In the genomic region with DNA sequence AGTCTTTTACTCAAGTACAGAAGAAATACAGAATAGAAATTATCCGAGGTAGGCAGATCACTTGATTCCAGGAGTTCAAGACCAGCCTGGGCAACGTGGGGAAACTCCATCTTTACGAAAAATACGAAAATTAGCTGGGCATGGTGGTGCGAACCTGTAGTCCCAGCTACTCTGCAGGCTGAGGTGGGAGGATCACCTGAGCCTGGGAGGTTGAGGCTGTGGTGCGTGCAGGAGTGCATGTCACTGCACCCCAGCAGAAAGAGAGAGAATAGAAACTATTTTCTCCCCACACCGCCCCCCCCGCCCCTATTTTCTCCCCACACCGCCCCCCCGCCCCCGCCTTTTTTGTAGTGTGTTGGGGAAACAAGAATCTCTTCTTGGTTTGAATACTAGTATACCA, we compare ENCODE assay signal across 11 cellular contexts. TPM values are rescaled to one million over a fixed set of nuclear protein-coding genes. Genes with fewer than 3 reads are reported as not detected.
DNase-seq lines count a peak whose midpoint lies in the region; ATAC-seq and TF ChIP-seq lines count a peak whose summit lies in the region.
"Had no signal": no experiment of that assay in that cellular context is flagged by ENCODE, and none has a peak within 500 bp of the region (broad histone marks: within the 10 kb centered on the region; RNA-seq: fewer than 3 reads in every experiment).

No MANE protein-coding gene starts in this region.

- H3K4me3 ChIP-seq in DND-41 (ENCODE audit: low read depth in 1 of 2, low read length in 2 of 2) (peak overlapping the region in 1 of 2 experiments; percentile 5; a peak in 1 of 4 replicates), HL-60 (replicated peaks; ENCODE audit: insufficient read depth, low read length) (no peak overlapping the region), adipocyte (ENCODE audit: low read length) (peak overlapping the region; percentile 94), osteoblast (ENCODE audit: insufficient read depth, low read length) (no peak overlapping the region)
- H3K4me3 ChIP-seq: prostate gland had no signal

- no peak overlapping the region; the same call in 1 of the 2 replicates for H3K9ac ChIP-seq in DND-41 (ENCODE audit: low read depth, low read length)
- peak overlapping the region; percentile 98 for H3K9ac ChIP-seq in adipocyte (ENCODE audit: low read length)

- no peak overlapping the region for H2AFZ ChIP-seq in DND-41 (ENCODE audit: low read depth, low read length)
- no peak overlapping the region for H2AFZ ChIP-seq in osteoblast (ENCODE audit: low read length)

- DNase-seq in DND-41 (no peak), HL-60 (ENCODE audit: low read depth in 1 of 2, low spot score in 1 of 2) (no peak), adipocyte (ENCODE audit: low read depth) (no peak), osteoblast (ENCODE audit: insufficient read length, low spot score, missing footprints) (no peak), hypothalamus (lab: John Stamatoyannopoulos, UW) (no peak), dermis blood vessel endothelial cell (no peak)
- DNase-seq: activated CD8-positive, alpha-beta memory T cell treated with anti-CD3 and anti-CD28 coated beads, Interleukin-2, amount 50 U/mL, for 48 hours; left colon; MV-4-11 had no signal

- H3K36me3 ChIP-seq in DND-41 (ENCODE audit: insufficient read depth, low read length) (peaks cover 21% of the 10 kb centered on the region), adipocyte (ENCODE audit: control insufficient read depth, insufficient read depth, low read length, severe bottlenecking) (peaks cover 2% of the 10 kb centered on the region), osteoblast (ENCODE audit: insufficient read depth, low read length) (peaks cover 5% of the 10 kb centered on the region)
- H3K36me3 ChIP-seq: prostate gland had no signal

- peaks cover 25% of the 10 kb centered on the region for H3K4me1 ChIP-seq in DND-41 (ENCODE audit: insufficient read depth, low read length)
- peaks cover 29% of the 10 kb centered on the region for H3K4me1 ChIP-seq in adipocyte (ENCODE audit: control insufficient read depth, insufficient read depth, low read length)
- H3K4me1 ChIP-seq in osteoblast (ENCODE audit: insufficient read depth, low read length): peaks cover 7% of the 10 kb centered on the region

- peaks cover 12% of the 10 kb centered on the region; the same call in 1 of the 2 replicates for H4K20me1 ChIP-seq in DND-41 (ENCODE audit: insufficient read depth, low read length)
- H4K20me1 ChIP-seq in osteoblast (ENCODE audit: insufficient read depth, low read length): peaks cover 2% of the 10 kb centered on the region

- ATAC-seq in DND-41 (ENCODE audit: insufficient read depth, low read depth): no peak
- ATAC-seq in HG03039 (IDR thresholded peaks at IDR 0.05; ENCODE audit: unreplicated experiment): no peak
- ATAC-seq: left colon had no signal

- H3K27me3 ChIP-seq in DND-41 (ENCODE audit: insufficient read depth, low read length, poor library complexity): no peaks in the 10 kb centered on the region
- no peaks in the 10 kb centered on the region for H3K27me3 ChIP-seq in HL-60 (ENCODE audit: insufficient read depth, poor library complexity, severe bottlenecking)
- no peaks in the 10 kb centered on the region for H3K27me3 ChIP-seq in adipocyte (replicated peaks; ENCODE audit: control insufficient read depth, insufficient read depth, low read length)
- H3K27me3 ChIP-seq in osteoblast (ENCODE audit: insufficient read depth, low read length): no peaks in the 10 kb centered on the region

- H3K4me2 ChIP-seq in DND-41 (ENCODE audit: insufficient read depth, low read length): peak overlapping the region; percentile 76
- H3K4me2 ChIP-seq in osteoblast (ENCODE audit: insufficient read depth, low read length): peak overlapping the region; percentile 81

- peaks cover 72% of the 10 kb centered on the region for H3K79me2 ChIP-seq in DND-41 (ENCODE audit: insufficient read depth, low read length)
- peaks cover 62% of the 10 kb centered on the region for H3K79me2 ChIP-seq in osteoblast (ENCODE audit: insufficient read depth, low read length)

- H3K9me3 ChIP-seq in DND-41 (ENCODE audit: insufficient read depth, low read length, severe bottlenecking) (no peaks in the 10 kb centered on the region), adipocyte (ENCODE audit: control insufficient read depth, low read length) (no peaks in the 10 kb centered on the region), osteoblast (ENCODE audit: low read depth, low read length) (no peaks in the 10 kb centered on the region)
- H3K9me3 ChIP-seq: prostate gland had no signal

- H3K27ac ChIP-seq in DND-41 (ENCODE audit: low read length) (no peak overlapping the region), HL-60 (replicated peaks) (peak overlapping the region; percentile 93; the same call in 1 of the 2 replicates), osteoblast (ENCODE audit: low read depth, low read length) (no peak overlapping the region)

- TF ChIP-seq CTCF in DND-41 (IDR thresholded peaks at IDR 0.05; ENCODE audit: borderline replicate concordance, extremely low read depth, low read length, poor library complexity, severe bottlenecking): no peak
- TF ChIP-seq CTCF in HL-60 (IDR thresholded peaks at IDR 0.05; ENCODE audit: insufficient read depth, low read length): no peak
- no peak for TF ChIP-seq CTCF in osteoblast (IDR thresholded peaks at IDR 0.05; ENCODE audit: extremely low read depth, low read depth, low read length)

RNA-seq across cellular contexts. Expression of a gene that starts 2.2 kb away (rescaled TPM):
- total RNA-seq in osteoblast (74.9 and 80.7 TPM in 2 replicates), dermis blood vessel endothelial cell (88.0 and 119 TPM in 2 replicates)
